1 cellular context compared by ENCODE assay signal in the genomic region with DNA sequence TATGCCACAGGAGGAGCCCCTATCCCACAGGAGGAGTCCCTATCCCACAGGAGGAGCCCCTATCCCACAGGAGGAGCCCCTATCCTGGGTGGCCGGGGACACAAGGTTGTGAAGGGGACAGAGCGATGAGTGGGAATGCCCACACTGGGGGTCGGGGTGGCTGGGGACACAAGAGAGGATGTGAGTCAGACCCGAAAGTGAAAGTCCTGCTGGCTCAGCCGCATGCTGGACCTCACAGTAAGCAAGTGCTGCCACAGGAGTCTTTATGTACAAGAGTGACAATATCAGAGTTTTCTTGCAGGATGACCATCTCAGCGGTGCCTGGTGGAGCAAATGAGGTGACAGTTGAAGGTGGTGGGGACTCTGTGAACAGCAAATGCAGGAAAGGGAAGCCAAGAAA.
A peak's percentile ranks its signal among the peaks of the same experiment; 100 is the strongest.
TF ChIP-seq lines count a peak whose summit lies in the region.

No MANE protein-coding gene starts in this region.

TF ChIP-seq in GM12878, 131 proteins besides CTCF, POLR2A, EP300 and RAD21 (continued from another document and continues in another):
- TF ChIP-seq ZNF592 (IDR thresholded peaks at IDR 0.05) (no peak), HCFC1 (IDR thresholded peaks at IDR 0.05; ENCODE audit: low read length) (no peak), KDM1A (IDR thresholded peaks at IDR 0.05; ENCODE audit: borderline replicate concordance) (no peak), BACH1 (IDR thresholded peaks at IDR 0.05; ENCODE audit: borderline replicate concordance) (no peak), SRF (IDR thresholded peaks at IDR 0.05; ENCODE audit: low read depth in 2 of 2, low read length in 2 of 2) (no peak), SIN3A (IDR thresholded peaks at IDR 0.05; ENCODE audit: low read depth, low read length) (no peak), BMI1 (IDR thresholded peaks at IDR 0.05; ENCODE audit: borderline replicate concordance) (no peak), BCL3 (IDR thresholded peaks at IDR 0.05; ENCODE audit: borderline replicate concordance, insufficient read depth, low read depth, low read length, poor library complexity, severe bottlenecking) (no peak), SMAD5 (IDR thresholded peaks at IDR 0.05; ENCODE audit: low read depth) (no peak), PKNOX1 (IDR thresholded peaks at IDR 0.05) (0 out of 2 replicates have a peak, but pooled peaks have one; percentile 20), ZBED1 (IDR thresholded peaks at IDR 0.05; ENCODE audit: borderline replicate concordance) (no peak), RFX5 (IDR thresholded peaks at IDR 0.05; ENCODE audit: low read depth, low read length) (no peak), GATAD2B (conservative IDR thresholded peaks at IDR 0.05; ENCODE audit: low read depth) (no peak), MAX (IDR thresholded peaks at IDR 0.05; ENCODE audit: low read depth, low read length) (no peak), TARDBP (IDR thresholded peaks at IDR 0.05; ENCODE audit: borderline replicate concordance) (no peak), CREB1 (IDR thresholded peaks at IDR 0.05; ENCODE audit: low read depth) (no peak), TCF12 (IDR thresholded peaks at IDR 0.05; ENCODE audit: low read depth, low read length) (no peak), NBN (IDR thresholded peaks at IDR 0.05) (peak; percentile 40), ZNF687 (IDR thresholded peaks at IDR 0.05) (peak; percentile 41; the same call in 1 of the 2 replicates), MEF2B (IDR thresholded peaks at IDR 0.05; ENCODE audit: partially characterized antibody, poor library complexity, severe bottlenecking) (no peak), IKZF1 (conservative IDR thresholded peaks at IDR 0.05) (peak; percentile 65), DPF2 (IDR thresholded peaks at IDR 0.05) (peak; percentile 73), PAX5 (IDR thresholded peaks at IDR 0.05; ENCODE audit: borderline replicate concordance, low read depth, low read length) (no peak), MTA2 (IDR thresholded peaks at IDR 0.05; ENCODE audit: low read depth) (peak; percentile 37; the same call in 1 of the 2 replicates), SKIL (IDR thresholded peaks at IDR 0.05; ENCODE audit: low read depth, poor library complexity, severe bottlenecking) (no peak), ATF7 (IDR thresholded peaks at IDR 0.05; ENCODE audit: low read depth) (peak; percentile 34; the same call in 1 of the 2 replicates), EED (IDR thresholded peaks at IDR 0.05; ENCODE audit: low read depth) (no peak; the same call in 1 of the 2 replicates), STAT1 (conservative IDR thresholded peaks at IDR 0.05) (no peak), CHD4 (IDR thresholded peaks at IDR 0.05) (no peak), NR2C1 (IDR thresholded peaks at IDR 0.05) (no peak)
- TF ChIP-seq, protein P1, sequence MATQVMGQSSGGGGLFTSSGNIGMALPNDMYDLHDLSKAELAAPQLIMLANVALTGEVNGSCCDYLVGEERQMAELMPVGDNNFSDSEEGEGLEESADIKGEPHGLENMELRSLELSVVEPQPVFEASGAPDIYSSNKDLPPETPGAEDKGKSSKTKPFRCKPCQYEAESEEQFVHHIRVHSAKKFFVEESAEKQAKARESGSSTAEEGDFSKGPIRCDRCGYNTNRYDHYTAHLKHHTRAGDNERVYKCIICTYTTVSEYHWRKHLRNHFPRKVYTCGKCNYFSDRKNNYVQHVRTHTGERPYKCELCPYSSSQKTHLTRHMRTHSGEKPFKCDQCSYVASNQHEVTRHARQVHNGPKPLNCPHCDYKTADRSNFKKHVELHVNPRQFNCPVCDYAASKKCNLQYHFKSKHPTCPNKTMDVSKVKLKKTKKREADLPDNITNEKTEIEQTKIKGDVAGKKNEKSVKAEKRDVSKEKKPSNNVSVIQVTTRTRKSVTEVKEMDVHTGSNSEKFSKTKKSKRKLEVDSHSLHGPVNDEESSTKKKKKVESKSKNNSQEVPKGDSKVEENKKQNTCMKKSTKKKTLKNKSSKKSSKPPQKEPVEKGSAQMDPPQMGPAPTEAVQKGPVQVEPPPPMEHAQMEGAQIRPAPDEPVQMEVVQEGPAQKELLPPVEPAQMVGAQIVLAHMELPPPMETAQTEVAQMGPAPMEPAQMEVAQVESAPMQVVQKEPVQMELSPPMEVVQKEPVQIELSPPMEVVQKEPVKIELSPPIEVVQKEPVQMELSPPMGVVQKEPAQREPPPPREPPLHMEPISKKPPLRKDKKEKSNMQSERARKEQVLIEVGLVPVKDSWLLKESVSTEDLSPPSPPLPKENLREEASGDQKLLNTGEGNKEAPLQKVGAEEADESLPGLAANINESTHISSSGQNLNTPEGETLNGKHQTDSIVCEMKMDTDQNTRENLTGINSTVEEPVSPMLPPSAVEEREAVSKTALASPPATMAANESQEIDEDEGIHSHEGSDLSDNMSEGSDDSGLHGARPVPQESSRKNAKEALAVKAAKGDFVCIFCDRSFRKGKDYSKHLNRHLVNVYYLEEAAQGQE (IDR thresholded peaks at IDR 0.05; ENCODE audit: low read depth, low read length): no peak
- TF ChIP-seq, protein P2, sequence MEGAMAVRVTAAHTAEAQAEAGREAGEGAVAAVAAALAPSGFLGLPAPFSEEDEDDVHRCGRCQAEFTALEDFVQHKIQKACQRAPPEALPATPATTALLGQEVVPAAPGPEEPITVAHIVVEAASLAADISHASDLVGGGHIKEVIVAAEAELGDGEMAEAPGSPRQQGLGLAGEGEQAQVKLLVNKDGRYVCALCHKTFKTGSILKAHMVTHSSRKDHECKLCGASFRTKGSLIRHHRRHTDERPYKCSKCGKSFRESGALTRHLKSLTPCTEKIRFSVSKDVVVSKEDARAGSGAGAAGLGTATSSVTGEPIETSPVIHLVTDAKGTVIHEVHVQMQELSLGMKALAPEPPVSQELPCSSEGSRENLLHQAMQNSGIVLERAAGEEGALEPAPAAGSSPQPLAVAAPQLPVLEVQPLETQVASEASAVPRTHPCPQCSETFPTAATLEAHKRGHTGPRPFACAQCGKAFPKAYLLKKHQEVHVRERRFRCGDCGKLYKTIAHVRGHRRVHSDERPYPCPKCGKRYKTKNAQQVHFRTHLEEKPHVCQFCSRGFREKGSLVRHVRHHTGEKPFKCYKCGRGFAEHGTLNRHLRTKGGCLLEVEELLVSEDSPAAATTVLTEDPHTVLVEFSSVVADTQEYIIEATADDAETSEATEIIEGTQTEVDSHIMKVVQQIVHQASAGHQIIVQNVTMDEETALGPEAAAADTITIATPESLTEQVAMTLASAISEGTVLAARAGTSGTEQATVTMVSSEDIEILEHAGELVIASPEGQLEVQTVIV (IDR thresholded peaks at IDR 0.05; ENCODE audit: borderline replicate concordance, partially characterized antibody): no peak
- TF ChIP-seq, protein P3, sequence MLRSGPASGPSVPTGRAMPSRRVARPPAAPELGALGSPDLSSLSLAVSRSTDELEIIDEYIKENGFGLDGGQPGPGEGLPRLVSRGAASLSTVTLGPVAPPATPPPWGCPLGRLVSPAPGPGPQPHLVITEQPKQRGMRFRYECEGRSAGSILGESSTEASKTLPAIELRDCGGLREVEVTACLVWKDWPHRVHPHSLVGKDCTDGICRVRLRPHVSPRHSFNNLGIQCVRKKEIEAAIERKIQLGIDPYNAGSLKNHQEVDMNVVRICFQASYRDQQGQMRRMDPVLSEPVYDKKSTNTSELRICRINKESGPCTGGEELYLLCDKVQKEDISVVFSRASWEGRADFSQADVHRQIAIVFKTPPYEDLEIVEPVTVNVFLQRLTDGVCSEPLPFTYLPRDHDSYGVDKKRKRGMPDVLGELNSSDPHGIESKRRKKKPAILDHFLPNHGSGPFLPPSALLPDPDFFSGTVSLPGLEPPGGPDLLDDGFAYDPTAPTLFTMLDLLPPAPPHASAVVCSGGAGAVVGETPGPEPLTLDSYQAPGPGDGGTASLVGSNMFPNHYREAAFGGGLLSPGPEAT (IDR thresholded peaks at IDR 0.05; ENCODE audit: low read depth): 0 out of 2 replicates have a peak, but pooled peaks have one; percentile 12
